In the genomic region with DNA sequence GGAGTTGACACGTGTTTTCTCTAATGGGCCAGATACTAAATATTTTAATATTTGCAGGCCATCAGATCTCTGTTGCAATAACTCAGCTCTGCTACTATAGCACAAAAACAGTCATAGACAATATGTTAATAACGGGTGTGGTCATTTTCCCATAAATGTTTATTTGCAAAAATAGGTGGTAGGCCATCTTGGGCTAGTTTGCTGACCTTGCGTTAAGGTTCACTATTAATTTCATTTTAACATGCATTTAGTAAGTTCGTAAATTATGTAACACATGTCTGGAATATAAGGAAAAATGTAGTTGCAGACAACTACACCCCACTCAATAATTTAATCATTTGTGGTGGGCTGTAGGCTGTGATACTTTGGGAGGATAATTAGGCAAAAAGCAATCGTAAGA, we compare ENCODE assay signal across 40 cellular contexts.
"Had no signal": no experiment of that assay in that cellular context is flagged by ENCODE, and none has a peak within 500 bp of the region (broad histone marks: within the 10 kb centered on the region; RNA-seq: fewer than 3 reads in every experiment).

No MANE protein-coding gene starts in this region.

- DNase-seq: activated effector memory CD4-positive, alpha-beta T cell treated with anti-CD3 and anti-CD28 coated beads, Interleukin-2, amount 50 U/mL, for 16 hours; activated effector memory CD4-positive, alpha-beta T cell treated with Interleukin-2 at 50 U/mL for 16 hours; activated gamma-delta T cell; activated gamma-delta T cell treated with Interleukin-2 at 50 U/mL for 16 hours; activated naive CD4-positive, alpha-beta T cell; activated naive CD4-positive, alpha-beta T cell treated with anti-CD3 and anti-CD28 coated beads for 36 hours; activated naive CD4-positive, alpha-beta T cell treated with anti-CD3 and anti-CD28 coated beads, Interleukin-2, amount 10 ng/mL, durations not matched to agents 7 days and 5 days; activated naive CD4-positive, alpha-beta T cell treated with anti-CD3 and anti-CD28 coated beads, Interleukin-2, amount 50 U/mL, for 16 hours; activated naive CD4-positive, alpha-beta T cell treated with Interleukin-2 at 50 U/mL for 16 hours; activated naive CD8-positive, alpha-beta T cell treated with anti-CD3 and anti-CD28 coated beads for 36 hours; activated naive CD8-positive, alpha-beta T cell treated with anti-CD3 and anti-CD28 coated beads, Interleukin-2, amount 10 ng/mL, durations not matched to agents 7 days and 5 days; activated naive CD8-positive, alpha-beta T cell treated with anti-CD3 and anti-CD28 coated beads, Interleukin-2, amount 50 U/mL, for 24 hours; activated T-cell treated with anti-CD3 and anti-CD28 coated beads, Interleukin-2, amount 50 U/mL, for 1 hour; activated T-cell treated with anti-CD3 and anti-CD28 coated beads, Interleukin-2, amount 50 U/mL, for 24 hours; activated T-cell treated with anti-CD3 and anti-CD28 coated beads, Interleukin-2, amount 50 U/mL, for 4 hours; activated T-cell treated with anti-CD3 and anti-CD28 coated beads, Interleukin-2, amount 50 U/mL, for 48 hours; activated T-cell treated with anti-CD3 and anti-CD28 coated beads, Interleukin-2, amount 50 U/mL, for 72 hours; adrenal gland; amniotic stem cell; amygdala; anterior cingulate cortex; aorta; body of pancreas; brain microvascular endothelial cell; caudate nucleus; central memory CD4-positive, alpha-beta T cell; cerebellar nuclear complex had no signal

- H3K9me3 ChIP-seq: adrenal gland, ascending aorta, body of pancreas, breast epithelium had no signal

- H3K27me3 ChIP-seq: adrenal gland, ascending aorta, body of pancreas, brain microvascular endothelial cell, breast epithelium, cardiac muscle cell had no signal

- H3K27me3 Mint-ChIP-seq: activated naive CD4-positive, alpha-beta T cell treated with anti-CD3 and anti-CD28 coated beads, Interleukin-2, amount 10 ng/mL, durations not matched to agents 7 days and 5 days; activated naive CD4-positive, alpha-beta T cell treated with anti-CD3 and anti-CD28 coated beads, Interleukin-2, amount 50 U/mL, for 24 hours; activated naive CD8-positive, alpha-beta T cell; activated naive CD8-positive, alpha-beta T cell treated with anti-CD3 and anti-CD28 coated beads for 36 hours; activated naive CD8-positive, alpha-beta T cell treated with anti-CD3 and anti-CD28 coated beads, Interleukin-2, amount 10 ng/mL, durations not matched to agents 7 days and 5 days; activated naive CD8-positive, alpha-beta T cell treated with anti-CD3 and anti-CD28 coated beads, Interleukin-2, amount 50 U/mL, for 24 hours; activated T-cell treated with anti-CD3 and anti-CD28 coated beads, Interleukin-2, amount 50 U/mL, for 24 hours; activated T-helper 17 cell treated with anti-CD3 and anti-CD28 coated beads, Interleukin-2, amount 50 U/mL, for 72 hours; central memory CD8-positive, alpha-beta T cell had no signal

- H3K9me3 Mint-ChIP-seq: activated naive CD4-positive, alpha-beta T cell treated with anti-CD3 and anti-CD28 coated beads, Interleukin-2, amount 50 U/mL, for 24 hours; activated naive CD4-positive, alpha-beta T cell treated with anti-CD3 and anti-CD28 coated beads, Interleukin-2, amount 50 U/mL, for 72 hours; activated naive CD8-positive, alpha-beta T cell treated with anti-CD3 and anti-CD28 coated beads, Interleukin-2, amount 10 ng/mL, durations not matched to agents 7 days and 5 days; activated T-cell treated with anti-CD3 and anti-CD28 coated beads, Interleukin-2, amount 50 U/mL, for 4 hours; activated T-helper 1 cell treated with anti-CD3 and anti-CD28 coated beads, Interleukin-12 subunit alpha, Interleukin-12 subunit beta, Interleukin-2, Interleukin-4 antibody, amounts not matched to agents 30 ng/mL and 10 ng/mL and 1 ng/mL, durations not matched to agents 14 hours and 24 hours and 36 hours; activated T-helper 2 cell treated with anti-CD3 and anti-CD28 coated beads, Interferon-gamma antibody, Interleukin-2, Interleukin-4, amounts not matched to agents 10 μg/mL and 5 μg/mL and 100 μg/mL, durations not matched to agents 14 hours and 24 hours and 36 hours had no signal

- H3K36me3 ChIP-seq: adrenal gland, ascending aorta, brain microvascular endothelial cell, breast epithelium, cardiac muscle cell had no signal

- H3K27ac ChIP-seq: adrenal gland, ascending aorta, body of pancreas, brain microvascular endothelial cell, breast epithelium, cardiac muscle cell had no signal

- ATAC-seq: activated naive CD4-positive, alpha-beta T cell treated with anti-CD3 and anti-CD28 coated beads, Interleukin-2, amount 50 U/mL, for 72 hours; activated naive CD8-positive, alpha-beta T cell treated with anti-CD3 and anti-CD28 coated beads, Interleukin-2, amount 50 U/mL, for 24 hours; activated T-cell treated with anti-CD3 and anti-CD28 coated beads, Interleukin-2, amount 50 U/mL, for 4 hours; activated T-cell treated with anti-CD3 and anti-CD28 coated beads, Interleukin-2, amount 50 U/mL, for 72 hours; activated T-helper 17 cell treated with anti-CD3 and anti-CD28 coated beads, Interleukin-2, amount 50 U/mL, for 72 hours; body of pancreas had no signal

- H3K27ac Mint-ChIP-seq: activated naive CD4-positive, alpha-beta T cell treated with anti-CD3 and anti-CD28 coated beads for 36 hours; activated naive CD4-positive, alpha-beta T cell treated with anti-CD3 and anti-CD28 coated beads, Interleukin-2, amount 10 ng/mL, durations not matched to agents 7 days and 5 days; activated naive CD4-positive, alpha-beta T cell treated with anti-CD3 and anti-CD28 coated beads, Interleukin-2, amount 50 U/mL, for 24 hours; activated naive CD4-positive, alpha-beta T cell treated with anti-CD3 and anti-CD28 coated beads, Interleukin-2, amount 50 U/mL, for 72 hours; activated naive CD8-positive, alpha-beta T cell; activated naive CD8-positive, alpha-beta T cell treated with anti-CD3 and anti-CD28 coated beads for 36 hours; activated naive CD8-positive, alpha-beta T cell treated with anti-CD3 and anti-CD28 coated beads, Interleukin-2, amount 10 ng/mL, durations not matched to agents 7 days and 5 days; activated naive CD8-positive, alpha-beta T cell treated with anti-CD3 and anti-CD28 coated beads, Interleukin-2, amount 50 U/mL, for 24 hours; activated T-cell treated with anti-CD3 and anti-CD28 coated beads, Interleukin-2, amount 50 U/mL, for 24 hours; activated T-cell treated with anti-CD3 and anti-CD28 coated beads, Interleukin-2, amount 50 U/mL, for 72 hours; activated T-helper 1 cell treated with anti-CD3 and anti-CD28 coated beads, Interleukin-12 subunit alpha, Interleukin-12 subunit beta, Interleukin-2, Interleukin-4 antibody, amounts not matched to agents 30 ng/mL and 10 ng/mL and 1 ng/mL, durations not matched to agents 14 hours and 24 hours and 36 hours; activated T-helper 17 cell treated with anti-CD3 and anti-CD28 coated beads, Interleukin-2, amount 50 U/mL, for 72 hours; activated T-helper 2 cell treated with anti-CD3 and anti-CD28 coated beads, Interferon-gamma antibody, Interleukin-2, Interleukin-4, amounts not matched to agents 10 μg/mL and 5 μg/mL and 100 μg/mL, durations not matched to agents 14 hours and 24 hours and 36 hours; brain had no signal

- FAIRE-seq: astrocyte, bronchial epithelial cell had no signal

- H3K4me1 Mint-ChIP-seq: activated naive CD4-positive, alpha-beta T cell treated with anti-CD3 and anti-CD28 coated beads, Interleukin-2, amount 10 ng/mL, durations not matched to agents 7 days and 5 days; activated naive CD4-positive, alpha-beta T cell treated with anti-CD3 and anti-CD28 coated beads, Interleukin-2, amount 50 U/mL, for 24 hours; activated naive CD8-positive, alpha-beta T cell treated with anti-CD3 and anti-CD28 coated beads for 36 hours; activated naive CD8-positive, alpha-beta T cell treated with anti-CD3 and anti-CD28 coated beads, Interleukin-2, amount 10 ng/mL, durations not matched to agents 7 days and 5 days; activated naive CD8-positive, alpha-beta T cell treated with anti-CD3 and anti-CD28 coated beads, Interleukin-2, amount 50 U/mL, for 24 hours; activated T-helper 17 cell treated with anti-CD3 and anti-CD28 coated beads, Interleukin-2, amount 50 U/mL, for 72 hours; central memory CD8-positive, alpha-beta T cell had no signal

- H3K36me3 Mint-ChIP-seq: activated naive CD4-positive, alpha-beta T cell treated with anti-CD3 and anti-CD28 coated beads, Interleukin-2, amount 10 ng/mL, durations not matched to agents 7 days and 5 days; activated naive CD4-positive, alpha-beta T cell treated with anti-CD3 and anti-CD28 coated beads, Interleukin-2, amount 50 U/mL, for 24 hours; activated naive CD4-positive, alpha-beta T cell treated with anti-CD3 and anti-CD28 coated beads, Interleukin-2, amount 50 U/mL, for 72 hours; activated naive CD8-positive, alpha-beta T cell; activated naive CD8-positive, alpha-beta T cell treated with anti-CD3 and anti-CD28 coated beads for 36 hours; activated naive CD8-positive, alpha-beta T cell treated with anti-CD3 and anti-CD28 coated beads, Interleukin-2, amount 10 ng/mL, durations not matched to agents 7 days and 5 days; brain had no signal

- H3K4me1 ChIP-seq: adrenal gland, ascending aorta, body of pancreas, breast epithelium had no signal

- H3K4me3 Mint-ChIP-seq: activated naive CD4-positive, alpha-beta T cell treated with anti-CD3 and anti-CD28 coated beads for 36 hours; activated naive CD4-positive, alpha-beta T cell treated with anti-CD3 and anti-CD28 coated beads, Interleukin-2, amount 10 ng/mL, durations not matched to agents 7 days and 5 days; activated naive CD4-positive, alpha-beta T cell treated with anti-CD3 and anti-CD28 coated beads, Interleukin-2, amount 50 U/mL, for 24 hours; activated naive CD8-positive, alpha-beta T cell; activated naive CD8-positive, alpha-beta T cell treated with anti-CD3 and anti-CD28 coated beads for 36 hours; activated naive CD8-positive, alpha-beta T cell treated with anti-CD3 and anti-CD28 coated beads, Interleukin-2, amount 10 ng/mL, durations not matched to agents 7 days and 5 days; activated naive CD8-positive, alpha-beta T cell treated with anti-CD3 and anti-CD28 coated beads, Interleukin-2, amount 50 U/mL, for 24 hours; activated T-cell treated with anti-CD3 and anti-CD28 coated beads, Interleukin-2, amount 50 U/mL, for 24 hours; activated T-cell treated with anti-CD3 and anti-CD28 coated beads, Interleukin-2, amount 50 U/mL, for 4 hours; activated T-cell treated with anti-CD3 and anti-CD28 coated beads, Interleukin-2, amount 50 U/mL, for 72 hours; activated T-helper 1 cell treated with anti-CD3 and anti-CD28 coated beads, Interleukin-12 subunit alpha, Interleukin-12 subunit beta, Interleukin-2, Interleukin-4 antibody, amounts not matched to agents 30 ng/mL and 10 ng/mL and 1 ng/mL, durations not matched to agents 14 hours and 24 hours and 36 hours; activated T-helper 17 cell treated with anti-CD3 and anti-CD28 coated beads, Interleukin-2, amount 50 U/mL, for 72 hours; brain; central memory CD8-positive, alpha-beta T cell had no signal

- H3K4me3 ChIP-seq: adrenal gland, ascending aorta, body of pancreas, breast epithelium, cardiac muscle cell had no signal
